ENCODE assay signal across 16 cellular contexts in the genomic region with DNA sequence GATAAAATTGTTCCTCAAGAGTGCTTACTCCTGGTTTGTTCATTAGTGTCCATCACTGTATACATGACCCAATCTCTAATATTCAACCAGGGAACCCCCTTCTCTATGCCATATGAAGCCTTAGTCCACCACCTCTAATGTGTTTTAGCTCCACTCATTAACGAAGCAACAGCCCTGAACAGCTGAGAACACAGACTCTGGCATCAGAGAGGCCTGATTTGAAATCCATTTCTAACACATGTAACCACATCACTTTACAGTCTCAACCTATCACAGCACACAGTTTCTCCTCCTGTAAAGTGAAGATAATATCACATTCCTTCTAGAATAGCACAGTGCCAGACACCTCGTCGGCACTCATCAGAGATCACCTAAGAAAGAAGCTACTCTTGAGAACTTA.
"Had no signal": no experiment of that assay in that cellular context is flagged by ENCODE, and none has a peak within 500 bp of the region (broad histone marks: within the 10 kb centered on the region; RNA-seq: fewer than 3 reads in every experiment).

No MANE protein-coding gene starts in this region.

- H3K27me3 Mint-ChIP-seq: activated CD4-positive, alpha-beta memory T cell treated with anti-CD3 and anti-CD28 coated beads for 36 hours; activated CD8-positive, alpha-beta memory T cell treated with anti-CD3 and anti-CD28 coated beads, Interleukin-2, amount 10 ng/mL, durations not matched to agents 7 days and 5 days; naive thymus-derived CD4-positive, alpha-beta T cell; stimulated activated naive B cell treated with anti-CD40 and anti-IgM and Interleukin-4, amounts not matched to agents 10 μg/mL and 1 μg/mL and 100 μg/mL, for 72 hours had no signal

- H3K4me3 Mint-ChIP-seq: activated CD4-positive, alpha-beta memory T cell treated with anti-CD3 and anti-CD28 coated beads for 36 hours; activated CD8-positive, alpha-beta memory T cell treated with anti-CD3 and anti-CD28 coated beads, Interleukin-2, amount 10 ng/mL, durations not matched to agents 7 days and 5 days; naive thymus-derived CD4-positive, alpha-beta T cell; stimulated activated naive B cell treated with anti-CD40 and anti-IgM and Interleukin-4, amounts not matched to agents 10 μg/mL and 1 μg/mL and 100 μg/mL, for 72 hours had no signal

- ATAC-seq: activated CD4-positive, CD25-positive, alpha-beta regulatory T cell treated with anti-CD3 and anti-CD28 coated beads, Interleukin-2, amount 50 U/mL, for 24 hours; activated CD8-positive, alpha-beta memory T cell treated with anti-CD3 and anti-CD28 coated beads, Interleukin-2, amount 10 ng/mL, durations not matched to agents 7 days and 5 days; foreskin keratinocyte; naive thymus-derived CD4-positive, alpha-beta T cell; stimulated activated naive B cell treated with anti-CD40 and anti-IgM and Interleukin-4, amounts not matched to agents 10 μg/mL and 1 μg/mL and 100 μg/mL, for 72 hours had no signal

- H3K27me3 ChIP-seq: foreskin keratinocyte, thyroid gland had no signal

- H3K9me3 Mint-ChIP-seq: activated CD4-positive, alpha-beta memory T cell treated with anti-CD3 and anti-CD28 coated beads for 36 hours; activated naive CD4-positive, alpha-beta T cell treated with anti-CD3 and anti-CD28 coated beads, Interleukin-2, amount 50 U/mL, for 72 hours; naive thymus-derived CD4-positive, alpha-beta T cell; stimulated activated naive B cell treated with anti-CD40 and anti-IgM and Interleukin-4, amounts not matched to agents 10 μg/mL and 1 μg/mL and 100 μg/mL, for 72 hours had no signal

- H3K27ac ChIP-seq: foreskin keratinocyte, skin epidermis, thyroid gland had no signal

- H3K27ac Mint-ChIP-seq: activated CD4-positive, alpha-beta memory T cell treated with anti-CD3 and anti-CD28 coated beads for 36 hours; activated CD8-positive, alpha-beta memory T cell treated with anti-CD3 and anti-CD28 coated beads, Interleukin-2, amount 10 ng/mL, durations not matched to agents 7 days and 5 days; activated naive CD4-positive, alpha-beta T cell treated with anti-CD3 and anti-CD28 coated beads, Interleukin-2, amount 50 U/mL, for 72 hours; stimulated activated naive B cell treated with anti-CD40 and anti-IgM and Interleukin-4, amounts not matched to agents 10 μg/mL and 1 μg/mL and 100 μg/mL, for 72 hours had no signal

- H3K4me1 ChIP-seq: foreskin keratinocyte had no signal

- DNase-seq: activated CD4-positive, alpha-beta memory T cell treated with anti-CD3 and anti-CD28 coated beads for 36 hours; activated CD8-positive, alpha-beta memory T cell treated with anti-CD3 and anti-CD28 coated beads, Interleukin-2, amount 10 ng/mL, durations not matched to agents 7 days and 5 days; activated gamma-delta T cell; activated T-cell treated with anti-CD3 and anti-CD28 coated beads, Interleukin-2, amount 50 U/mL, for 1 hour; effector CD8-positive, alpha-beta T cell; foreskin keratinocyte; naive thymus-derived CD4-positive, alpha-beta T cell; nucleus accumbens; stimulated activated CD4-positive, alpha-beta T cell treated with anti-CD3 and anti-CD28 coated beads, Interleukin-15, amount 100 ng/mL, for 24 hours; stimulated activated CD4-positive, alpha-beta T cell treated with anti-CD3 and anti-CD28 coated beads, Interleukin-4, amount 100 ng/mL, for 1 hour; stimulated activated naive B cell treated with anti-CD40 and anti-IgM and Interleukin-4, amounts not matched to agents 10 μg/mL and 1 μg/mL and 100 μg/mL, for 72 hours had no signal

- H3K9me3 ChIP-seq: thyroid gland had no signal

- H3K4me3 ChIP-seq: lung, skin epidermis, thyroid gland had no signal
